ENCODE assay signal across 9 cellular contexts in the genomic region with DNA sequence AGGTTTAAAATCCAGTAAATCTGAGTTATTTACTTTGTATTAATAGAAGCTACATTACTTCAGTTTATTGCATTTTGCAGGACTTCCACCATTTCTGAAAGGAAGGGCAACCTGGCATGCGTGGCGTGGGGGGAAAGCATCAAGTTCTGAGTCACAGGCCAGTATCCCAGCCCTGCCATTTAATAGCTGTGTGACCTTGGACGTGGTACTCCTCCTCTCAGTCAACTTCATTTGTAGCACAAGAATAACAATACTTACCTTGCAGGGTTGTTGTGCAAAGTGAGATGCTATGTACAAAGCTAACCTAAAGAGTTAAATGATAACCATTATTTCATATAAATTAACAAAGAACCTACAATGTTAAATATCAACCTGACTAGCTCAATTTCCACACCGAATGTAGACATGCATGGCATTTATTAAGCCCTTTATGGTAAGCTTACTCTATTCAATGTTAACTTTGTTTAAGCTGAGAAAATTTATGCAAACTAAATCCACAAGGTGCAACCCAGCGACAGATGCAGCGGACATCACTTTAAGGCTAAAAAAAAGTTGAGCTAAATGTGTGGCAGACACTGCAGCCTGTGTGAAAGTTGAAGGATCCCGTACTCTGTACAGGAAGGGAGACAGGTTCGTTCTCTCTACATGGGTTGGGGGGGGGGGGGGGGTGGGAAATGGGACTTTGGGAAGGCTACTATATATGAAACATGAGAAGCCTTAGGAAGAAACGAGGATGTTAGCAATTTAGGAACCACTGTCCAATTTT. TPM values are rescaled to one million over a fixed set of nuclear protein-coding genes. Genes with fewer than 3 reads are reported as not detected.
A peak's percentile ranks its signal among the peaks of the same experiment; 100 is the strongest.
DNase-seq lines count a peak whose midpoint lies in the region; ATAC-seq and TF ChIP-seq lines count a peak whose summit lies in the region.
"Had no signal": no experiment of that assay in that cellular context is flagged by ENCODE, and none has a peak within 500 bp of the region (broad histone marks: within the 10 kb centered on the region; RNA-seq: fewer than 3 reads in every experiment).

No MANE protein-coding gene starts in this region.

- H3K27me3 ChIP-seq in HAP-1 (ENCODE audit: low read depth) (no peaks in the 10 kb centered on the region), mesenchymal stem cell (ENCODE audit: control insufficient read depth in 1 of 2, insufficient read depth in 1 of 2, low read length in 2 of 2) (no peaks in the 10 kb centered on the region)

- H3K9me3 ChIP-seq in HAP-1: no peaks in the 10 kb centered on the region
- no peaks in the 10 kb centered on the region for H3K9me3 ChIP-seq in mesenchymal stem cell (ENCODE audit: control insufficient read depth, low read length)

- no peak overlapping the region for H2BK5ac ChIP-seq in mesenchymal stem cell (ENCODE audit: low read depth, low read length, poor library complexity, severe bottlenecking)

- peaks cover 1% of the 10 kb centered on the region for H3K79me1 ChIP-seq in mesenchymal stem cell (replicated peaks; ENCODE audit: low read length, poor library complexity, severe bottlenecking)

- H3K36me3 ChIP-seq in HAP-1 (replicated peaks): peaks cover 57% of the 10 kb centered on the region
- H3K36me3 ChIP-seq in mesenchymal stem cell (ENCODE audit: control insufficient read depth in 1 of 2, insufficient read depth in 2 of 2, low read depth in 1 of 2, low read length in 2 of 2): peaks cover 1 to 43% of the 10 kb centered on the region in 2 experiments

- no peak overlapping the region for H3K14ac ChIP-seq in mesenchymal stem cell (ENCODE audit: low read length in 2 of 2)

- no peak overlapping the region for H2AK5ac ChIP-seq in mesenchymal stem cell (ENCODE audit: low read length, severe bottlenecking)

- ATAC-seq in GM18909 (IDR thresholded peaks at IDR 0.05; ENCODE audit: poor library complexity, unreplicated experiment) (no peak), GM18868 (IDR thresholded peaks at IDR 0.05; ENCODE audit: unreplicated experiment) (no peak)

- in situ Hi-C loops in HAP-1 (cut with MboI; ENCODE audit: low sequenced_read_pairs): no loop called here

- peak overlapping the region; percentile 45 for H3K4me2 ChIP-seq in mesenchymal stem cell (ENCODE audit: low read length, poor library complexity, severe bottlenecking)

- no peak overlapping the region for H3K18ac ChIP-seq in mesenchymal stem cell (ENCODE audit: low read depth in 1 of 2, low read length in 2 of 2)

- H4K91ac ChIP-seq in mesenchymal stem cell (ENCODE audit: low read length): no peak overlapping the region

- H4K8ac ChIP-seq in mesenchymal stem cell (ENCODE audit: low read length): no peak overlapping the region

- POLR2A ChIA-PET in AG04449 (lab: Yijun Ruan, JAX): interaction anchor here (0.6 to 2.0 kb wide), 13 partner anchors 8 to 151 kb away, joined by 3 to 9 read pairs (median 3); no protein-coding TSS in a partner anchor

- H2BK15ac ChIP-seq in mesenchymal stem cell (ENCODE audit: low read depth, poor library complexity, severe bottlenecking): no peak overlapping the region

- peak overlapping the region; percentile 40 for H3K27ac ChIP-seq in mesenchymal stem cell (ENCODE audit: low read length, poor library complexity, severe bottlenecking)

- no peak for TF ChIP-seq CTCF in AG04449 (IDR thresholded peaks at IDR 0.05; ENCODE audit: insufficient read depth, low read length, missing control alignments)

- H3K4me3 ChIP-seq in AG04449 (ENCODE audit: low read depth, low read length) (peak overlapping the region; percentile 95), HAP-1 (peak overlapping the region; percentile 98), mesenchymal stem cell (ENCODE audit: insufficient read depth in 1 of 2, low read depth in 1 of 2, low read length in 2 of 2) (peak overlapping the region in 1 of 2 experiments; percentile 92)

- DNase-seq in AG04449 (ENCODE audit: low read depth, low spot score) (no peak), HAP-1 (ENCODE audit: low spot score in 2 of 2) (no peak), amniotic epithelial cell (ENCODE audit: low read depth) (peak; percentile 54), mesenchymal stem cell (peak; percentile 49), KG1 (lab: John Stamatoyannopoulos, UW) (no peak), HuH-7 (ENCODE audit: low spot score) (no peak)
- DNase-seq: activated gamma-delta T cell treated with Interleukin-2 at 50 U/mL for 16 hours had no signal

- 51% methylated on average over 7 of the region's 9 CpGs for WGBS in mesenchymal stem cell

- peaks cover 37% of the 10 kb centered on the region for H3K4me1 ChIP-seq in HAP-1
- no peaks in the 10 kb centered on the region for H3K4me1 ChIP-seq in mesenchymal stem cell (ENCODE audit: control insufficient read depth, insufficient read depth, low read depth, low read length)

- no peak overlapping the region for H2BK12ac ChIP-seq in mesenchymal stem cell (ENCODE audit: low read length in 2 of 2)

- CTCF ChIA-PET in AG04449 (lab: Yijun Ruan, JAX): interaction anchor here (0.8 to 4.3 kb wide), 13 partner anchors 9 to 254 kb away, joined by 3 to 34 read pairs (median 4); no protein-coding TSS in a partner anchor

- no peak overlapping the region for H3K23ac ChIP-seq in mesenchymal stem cell (ENCODE audit: low read length in 2 of 2)

- H3K4ac ChIP-seq in mesenchymal stem cell (ENCODE audit: low read depth in 1 of 2, low read length in 2 of 2): no peak overlapping the region

- no peak overlapping the region for H2BK120ac ChIP-seq in mesenchymal stem cell (ENCODE audit: low read depth, low read length)

- H3K9ac ChIP-seq in mesenchymal stem cell (ENCODE audit: low read length): peak overlapping the region; percentile 99

- no peak overlapping the region for H2AFZ ChIP-seq in mesenchymal stem cell (ENCODE audit: low read depth, low read length)

RNA-seq across cellular contexts. Expression of a gene that starts 4.0 kb away (rescaled TPM):
- 708 TPM for polyA plus RNA-seq in mesenchymal stem cell (2013, experiment 1 of 2)
- polyA plus RNA-seq in mesenchymal stem cell (2013, experiment 2 of 2): 761 TPM

RNA-seq across cellular contexts. Expression of a gene that starts 17.2 kb away (rescaled TPM):
- 0.06 TPM for polyA plus RNA-seq in mesenchymal stem cell (2013, experiment 1 of 2)
- 0.05 TPM for polyA plus RNA-seq in mesenchymal stem cell (2013, experiment 2 of 2)

Comparison
In these comparisons a context has a peak if more than half of its experiments do, and no peak if none do; other contexts are left out.
1. DNase-seq: peak in amniotic epithelial cell (single experiment) and mesenchymal stem cell (single experiment); none in AG04449 (single experiment), HAP-1 (0 of 2), KG1 (single experiment) and HuH-7 (single experiment).